Comparison of ENCODE assay signal across 14 cellular contexts in the genomic region with DNA sequence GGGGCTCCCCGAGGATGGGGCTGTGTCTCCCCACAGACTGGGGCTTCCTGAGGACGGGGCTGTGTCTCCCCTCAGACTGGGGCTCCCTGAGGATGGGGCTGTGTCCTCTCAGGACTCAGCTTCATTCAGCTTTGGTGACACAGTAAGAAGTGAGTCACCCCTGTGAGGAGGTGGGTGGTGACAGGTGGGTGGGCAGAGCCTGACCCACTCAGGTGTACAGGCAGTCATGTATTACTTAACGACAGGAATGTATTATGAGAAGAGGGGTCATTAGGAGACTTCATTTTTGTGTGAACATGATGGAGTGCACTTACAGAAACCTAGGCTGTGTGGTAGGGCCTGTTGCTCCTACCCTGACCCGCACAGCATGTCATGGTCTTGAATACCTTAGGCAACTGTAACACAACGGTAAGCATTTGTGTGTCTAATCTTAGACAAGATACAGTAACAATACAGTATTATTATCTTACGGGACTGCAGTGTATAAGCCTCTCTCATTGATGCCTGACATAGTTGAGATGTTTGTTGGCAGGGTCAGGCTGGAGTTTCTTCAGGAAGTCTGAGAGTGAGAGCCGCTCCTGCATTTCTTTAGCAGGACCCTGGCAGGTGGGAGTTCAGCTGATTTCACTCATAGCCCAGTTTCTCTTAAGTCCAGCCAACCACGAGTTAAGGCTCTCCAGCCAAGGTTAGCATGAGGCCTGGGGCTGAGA. TPM values are rescaled to one million over a fixed set of nuclear protein-coding genes. Genes with fewer than 3 reads are reported as not detected.
DNase-seq lines count a peak whose midpoint lies in the region; ATAC-seq, FAIRE-seq and TF ChIP-seq lines count a peak whose summit lies in the region.
"Had no signal": no experiment of that assay in that cellular context is flagged by ENCODE, and none has a peak within 500 bp of the region (broad histone marks: within the 10 kb centered on the region; RNA-seq: fewer than 3 reads in every experiment).

No MANE protein-coding gene starts in this region.

- peaks cover 2% of the 10 kb centered on the region for H3K9me3 Mint-ChIP-seq in astrocyte (ENCODE audit: unreplicated experiment)
- H3K9me3 Mint-ChIP-seq in neural progenitor cell: no peaks in the 10 kb centered on the region
- H3K9me3 Mint-ChIP-seq: activated naive CD4-positive, alpha-beta T cell treated with anti-CD3 and anti-CD28 coated beads, Interleukin-2, amount 10 ng/mL, durations not matched to agents 7 days and 5 days; effector memory CD8-positive, alpha-beta T cell had no signal

- peak; percentile 25 for DNase-seq in astrocyte (ENCODE audit: low read depth)
- no peak for DNase-seq in neural progenitor cell (ENCODE audit: low spot score)
- DNase-seq in A172 (ENCODE audit: low spot score): no peak
- DNase-seq: activated CD4-positive, CD25-positive, alpha-beta regulatory T cell treated with anti-CD3 and anti-CD28 coated beads, Interleukin-2, amount 50 U/mL, for 72 hours; activated naive CD4-positive, alpha-beta T cell treated with anti-CD3 and anti-CD28 coated beads, Interleukin-2, amount 10 ng/mL, durations not matched to agents 7 days and 5 days; C1 segment of cervical spinal cord; DMS79; effector memory CD8-positive, alpha-beta T cell; NCI-H1092; stimulated activated naive CD8-positive, alpha-beta T cell treated with anti-CD3 and anti-CD28 coated beads, Interleukin-15, Interleukin-2, amounts not matched to agents 100 U/mL and 50 U/mL, for 24 hours; T-helper 17 cell had no signal

- no peak overlapping the region for H3K9ac ChIP-seq in astrocyte (ENCODE audit: low read length)
- H3K9ac ChIP-seq in neural progenitor cell: no peak overlapping the region

- H4K20me1 ChIP-seq in astrocyte (ENCODE audit: insufficient read depth, low read length): no peaks in the 10 kb centered on the region
- no peaks in the 10 kb centered on the region for H4K20me1 ChIP-seq in neural progenitor cell (ENCODE audit: low read depth)

- H2AFZ ChIP-seq in astrocyte (ENCODE audit: low read depth, low read length) (no peak overlapping the region), neural progenitor cell (replicated peaks) (no peak overlapping the region)

- H3K27me3 Mint-ChIP-seq in astrocyte (ENCODE audit: low read depth, unreplicated experiment) (peaks cover 17% of the 10 kb centered on the region), neural progenitor cell (ENCODE audit: insufficient read depth, low read depth) (peaks cover 10% of the 10 kb centered on the region)

- H3K27me3 ChIP-seq in astrocyte (ENCODE audit: insufficient read depth, low read length): peaks cover 13% of the 10 kb centered on the region
- H3K27me3 ChIP-seq in neural progenitor cell: no peaks in the 10 kb centered on the region
- H3K27me3 ChIP-seq: cardiac muscle cell had no signal

- TF ChIP-seq CTCF in astrocyte (IDR thresholded peaks at IDR 0.05; ENCODE audit: insufficient read depth, low read depth, low read length) (no peak), neural progenitor cell (IDR thresholded peaks at IDR 0.05) (no peak)

- no peak for ATAC-seq in GM21423 (IDR thresholded peaks at IDR 0.05; ENCODE audit: unreplicated experiment)
- ATAC-seq: effector memory CD8-positive, alpha-beta T cell; stimulated activated naive CD8-positive, alpha-beta T cell treated with anti-CD3 and anti-CD28 coated beads, Interleukin-15, Interleukin-2, amounts not matched to agents 100 U/mL and 50 U/mL, for 24 hours; T-helper 17 cell had no signal

- no peaks in the 10 kb centered on the region for H3F3A ChIP-seq in neural progenitor cell (ENCODE audit: low read depth)

- H3K4me3 ChIP-seq in astrocyte (ENCODE audit: insufficient read depth, low read depth, low read length) (no peak overlapping the region), neural progenitor cell (no peak overlapping the region)
- H3K4me3 ChIP-seq: cardiac muscle cell had no signal

- H3K4me1 ChIP-seq in astrocyte (ENCODE audit: insufficient read depth, low read length) (no peaks in the 10 kb centered on the region), neural progenitor cell (no peaks in the 10 kb centered on the region)

- no peaks in the 10 kb centered on the region for H3K36me3 ChIP-seq in astrocyte (ENCODE audit: insufficient read depth, low read length)
- no peaks in the 10 kb centered on the region for H3K36me3 ChIP-seq in neural progenitor cell
- H3K36me3 ChIP-seq: cardiac muscle cell had no signal

- H3K4me1 Mint-ChIP-seq in astrocyte (ENCODE audit: low read depth, unreplicated experiment) (peaks cover 13% of the 10 kb centered on the region), neural progenitor cell (no peaks in the 10 kb centered on the region)
- H3K4me1 Mint-ChIP-seq: activated naive CD4-positive, alpha-beta T cell treated with anti-CD3 and anti-CD28 coated beads, Interleukin-2, amount 10 ng/mL, durations not matched to agents 7 days and 5 days had no signal

- no peak overlapping the region for H3K4me2 ChIP-seq in astrocyte (ENCODE audit: low read length)
- H3K4me2 ChIP-seq in neural progenitor cell: no peak overlapping the region

- H3K79me2 ChIP-seq in astrocyte (ENCODE audit: insufficient read depth, low read length) (no peaks in the 10 kb centered on the region), neural progenitor cell (ENCODE audit: low read depth) (no peaks in the 10 kb centered on the region)

- no peak for FAIRE-seq in astrocyte (lab: Jason Lieb, UNC)
- FAIRE-seq: H54 had no signal

- H3K27ac ChIP-seq in astrocyte (ENCODE audit: low read depth, low read length): no peak overlapping the region
- no peak overlapping the region for H3K27ac ChIP-seq in neural progenitor cell
- H3K27ac ChIP-seq: cardiac muscle cell had no signal

- H3K27ac Mint-ChIP-seq in astrocyte (ENCODE audit: unreplicated experiment) (peak overlapping the region; percentile 53), neural progenitor cell (peak overlapping the region; percentile 64)
- H3K27ac Mint-ChIP-seq: activated naive CD4-positive, alpha-beta T cell treated with anti-CD3 and anti-CD28 coated beads, Interleukin-2, amount 10 ng/mL, durations not matched to agents 7 days and 5 days; effector memory CD8-positive, alpha-beta T cell; T-helper 17 cell had no signal

- H3K9me3 ChIP-seq in astrocyte (ENCODE audit: insufficient read depth, low read depth, low read length): no peaks in the 10 kb centered on the region
- H3K9me3 ChIP-seq in neural progenitor cell (ENCODE audit: low read depth): no peaks in the 10 kb centered on the region

- H3K4me3 Mint-ChIP-seq in astrocyte (ENCODE audit: unreplicated experiment) (no peak overlapping the region), neural progenitor cell (no peak overlapping the region)
- H3K4me3 Mint-ChIP-seq: activated naive CD4-positive, alpha-beta T cell treated with anti-CD3 and anti-CD28 coated beads, Interleukin-2, amount 10 ng/mL, durations not matched to agents 7 days and 5 days; effector memory CD8-positive, alpha-beta T cell; T-helper 17 cell had no signal

- H3K36me3 Mint-ChIP-seq in astrocyte (ENCODE audit: low read depth, unreplicated experiment): no peaks in the 10 kb centered on the region
- no peaks in the 10 kb centered on the region for H3K36me3 Mint-ChIP-seq in neural progenitor cell
- H3K36me3 Mint-ChIP-seq: activated naive CD4-positive, alpha-beta T cell treated with anti-CD3 and anti-CD28 coated beads, Interleukin-2, amount 10 ng/mL, durations not matched to agents 7 days and 5 days had no signal

RNA-seq across cellular contexts. Expression of gene PGC, which starts 10.9 kb away (rescaled TPM):
- total RNA-seq in astrocyte (not detected in 2 replicates), neural progenitor cell (ENCODE audit: low replicate concordance) (not detected in 2 replicates)
- not detected in 2 replicates for total RNA-seq in A172 (2014; rRNA removed; shearing (Covaris generic))
- total RNA-seq: cardiac muscle cell, T-helper 17 cell had no signal

RNA-seq across cellular contexts. Expression of gene FRS3, which starts 21.6 kb away (rescaled TPM):
- total RNA-seq in astrocyte: 3.1 and 3.6 TPM in 2 replicates
- 1.9 and 5.3 TPM in 2 replicates for total RNA-seq in neural progenitor cell (ENCODE audit: low replicate concordance)
- total RNA-seq in A172 (2014; rRNA removed; shearing (Covaris generic)): 0.72 and 0.81 TPM in 2 replicates

RNA-seq across cellular contexts. Expression of gene PRICKLE4, which starts 22.5 kb away (rescaled TPM):
- total RNA-seq in astrocyte (3.1 and 3.4 TPM in 2 replicates), neural progenitor cell (ENCODE audit: low replicate concordance) (1.1 TPM in 1 of 2 replicates, not detected in the other)
- not detected in 2 replicates for total RNA-seq in A172 (2014; rRNA removed; shearing (Covaris generic))
- total RNA-seq: T-helper 17 cell had no signal

RNA-seq across cellular contexts. Expression of gene TFEB, which starts 22.7 kb away (rescaled TPM):
- total RNA-seq in astrocyte: 3.9 and 4.7 TPM in 2 replicates
- total RNA-seq in neural progenitor cell (ENCODE audit: low replicate concordance): 0.13 and 0.46 TPM in 2 replicates
- total RNA-seq in A172 (2014; rRNA removed; shearing (Covaris generic)): 6.0 and 9.6 TPM in 2 replicates

RNA-seq across cellular contexts. Expression of gene TOMM6, which starts 29.4 kb away (rescaled TPM):
- total RNA-seq in astrocyte (147 and 159 TPM in 2 replicates), neural progenitor cell (ENCODE audit: low replicate concordance) (177 and 182 TPM in 2 replicates)
- total RNA-seq in A172 (2014; rRNA removed; shearing (Covaris generic)): 209 and 224 TPM in 2 replicates
